Comparison of ENCODE assay signal across 1 cellular context in the genomic region with DNA sequence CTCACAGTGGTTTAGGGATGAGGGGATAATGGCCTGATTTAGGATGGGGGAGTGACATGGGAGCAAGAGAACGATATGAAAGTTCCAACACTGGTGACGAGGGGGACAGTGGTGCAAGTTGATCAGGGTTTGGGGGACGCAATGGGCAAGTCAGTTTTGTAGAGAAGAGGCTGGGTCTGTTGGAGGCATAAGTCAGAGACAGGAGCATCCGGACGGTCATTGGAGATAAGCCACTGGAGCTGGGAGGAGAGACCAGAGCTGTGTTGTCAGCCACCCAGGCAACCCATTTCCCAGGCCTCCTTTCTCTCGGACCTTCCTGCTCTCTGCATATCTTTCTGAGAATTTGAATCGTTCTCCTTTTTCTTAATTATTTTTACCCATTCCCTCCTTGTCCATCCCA.
TF ChIP-seq lines count a peak whose summit lies in the region.

No MANE protein-coding gene starts in this region.

TF ChIP-seq in K562, 482 proteins besides CTCF, POLR2A, EP300 and RAD21 (continues in another document):
- TF ChIP-seq ZBTB17 (CRISPR knock-in tag; IDR thresholded peaks at IDR 0.05) = no peak
- TF ChIP-seq, protein P1, sequence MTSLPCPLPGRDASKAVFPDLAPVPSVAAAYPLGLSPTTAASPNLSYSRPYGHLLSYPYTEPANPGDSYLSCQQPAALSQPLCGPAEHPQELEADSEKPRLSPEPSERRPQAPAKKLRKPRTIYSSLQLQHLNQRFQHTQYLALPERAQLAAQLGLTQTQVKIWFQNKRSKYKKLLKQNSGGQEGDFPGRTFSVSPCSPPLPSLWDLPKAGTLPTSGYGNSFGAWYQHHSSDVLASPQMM (CRISPR knock-in tag; IDR thresholded peaks at IDR 0.05) = no peak
- TF ChIP-seq ZNF165 (CRISPR knock-in tag; IDR thresholded peaks at IDR 0.05; ENCODE audit: borderline replicate concordance) = no peak
- TF ChIP-seq, protein P2, sequence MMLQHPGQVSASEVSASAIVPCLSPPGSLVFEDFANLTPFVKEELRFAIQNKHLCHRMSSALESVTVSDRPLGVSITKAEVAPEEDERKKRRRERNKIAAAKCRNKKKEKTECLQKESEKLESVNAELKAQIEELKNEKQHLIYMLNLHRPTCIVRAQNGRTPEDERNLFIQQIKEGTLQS (IDR thresholded peaks at IDR 0.05) = no peak
- TF ChIP-seq, protein P2 (CRISPR knock-in tag; conservative IDR thresholded peaks at IDR 0.05) = no peak
- no peak for TF ChIP-seq ZNF347 (CRISPR knock-in tag; IDR thresholded peaks at IDR 0.05; ENCODE audit: low read depth)
- TF ChIP-seq ZNF77 (CRISPR knock-in tag; IDR thresholded peaks at IDR 0.05) = no peak
- TF ChIP-seq, protein P3, sequence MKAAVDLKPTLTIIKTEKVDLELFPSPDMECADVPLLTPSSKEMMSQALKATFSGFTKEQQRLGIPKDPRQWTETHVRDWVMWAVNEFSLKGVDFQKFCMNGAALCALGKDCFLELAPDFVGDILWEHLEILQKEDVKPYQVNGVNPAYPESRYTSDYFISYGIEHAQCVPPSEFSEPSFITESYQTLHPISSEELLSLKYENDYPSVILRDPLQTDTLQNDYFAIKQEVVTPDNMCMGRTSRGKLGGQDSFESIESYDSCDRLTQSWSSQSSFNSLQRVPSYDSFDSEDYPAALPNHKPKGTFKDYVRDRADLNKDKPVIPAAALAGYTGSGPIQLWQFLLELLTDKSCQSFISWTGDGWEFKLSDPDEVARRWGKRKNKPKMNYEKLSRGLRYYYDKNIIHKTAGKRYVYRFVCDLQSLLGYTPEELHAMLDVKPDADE (conservative IDR thresholded peaks at IDR 0.05; ENCODE audit: control insufficient read depth, low read depth, low read length) = no peak
- no peak for TF ChIP-seq SRSF7 (optimal IDR thresholded peaks at IDR 0.05; ENCODE audit: low read depth, low read length)
- TF ChIP-seq GTF2A2 (tag; IDR thresholded peaks at IDR 0.05) = no peak
- TF ChIP-seq FOXM1 (IDR thresholded peaks at IDR 0.05; ENCODE audit: low read depth) = no peak
- no peak for TF ChIP-seq FOXM1 (CRISPR knock-in tag; IDR thresholded peaks at IDR 0.05; ENCODE audit: low read depth)
- peak; percentile 38; the same call in 1 of the 2 replicates for TF ChIP-seq HDGF (IDR thresholded peaks at IDR 0.05)
- TF ChIP-seq ZNF239 (CRISPR knock-in tag; IDR thresholded peaks at IDR 0.05) = no peak
- TF ChIP-seq, protein P4, sequence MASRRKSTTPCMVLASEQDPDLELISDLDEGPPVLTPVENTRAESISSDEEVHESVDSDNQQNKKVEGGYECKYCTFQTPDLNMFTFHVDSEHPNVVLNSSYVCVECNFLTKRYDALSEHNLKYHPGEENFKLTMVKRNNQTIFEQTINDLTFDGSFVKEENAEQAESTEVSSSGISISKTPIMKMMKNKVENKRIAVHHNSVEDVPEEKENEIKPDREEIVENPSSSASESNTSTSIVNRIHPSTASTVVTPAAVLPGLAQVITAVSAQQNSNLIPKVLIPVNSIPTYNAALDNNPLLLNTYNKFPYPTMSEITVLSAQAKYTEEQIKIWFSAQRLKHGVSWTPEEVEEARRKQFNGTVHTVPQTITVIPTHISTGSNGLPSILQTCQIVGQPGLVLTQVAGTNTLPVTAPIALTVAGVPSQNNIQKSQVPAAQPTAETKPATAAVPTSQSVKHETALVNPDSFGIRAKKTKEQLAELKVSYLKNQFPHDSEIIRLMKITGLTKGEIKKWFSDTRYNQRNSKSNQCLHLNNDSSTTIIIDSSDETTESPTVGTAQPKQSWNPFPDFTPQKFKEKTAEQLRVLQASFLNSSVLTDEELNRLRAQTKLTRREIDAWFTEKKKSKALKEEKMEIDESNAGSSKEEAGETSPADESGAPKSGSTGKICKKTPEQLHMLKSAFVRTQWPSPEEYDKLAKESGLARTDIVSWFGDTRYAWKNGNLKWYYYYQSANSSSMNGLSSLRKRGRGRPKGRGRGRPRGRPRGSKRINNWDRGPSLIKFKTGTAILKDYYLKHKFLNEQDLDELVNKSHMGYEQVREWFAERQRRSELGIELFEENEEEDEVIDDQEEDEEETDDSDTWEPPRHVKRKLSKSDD (conservative IDR thresholded peaks at IDR 0.05; ENCODE audit: low read length) = no peak
- TF ChIP-seq, protein P5, sequence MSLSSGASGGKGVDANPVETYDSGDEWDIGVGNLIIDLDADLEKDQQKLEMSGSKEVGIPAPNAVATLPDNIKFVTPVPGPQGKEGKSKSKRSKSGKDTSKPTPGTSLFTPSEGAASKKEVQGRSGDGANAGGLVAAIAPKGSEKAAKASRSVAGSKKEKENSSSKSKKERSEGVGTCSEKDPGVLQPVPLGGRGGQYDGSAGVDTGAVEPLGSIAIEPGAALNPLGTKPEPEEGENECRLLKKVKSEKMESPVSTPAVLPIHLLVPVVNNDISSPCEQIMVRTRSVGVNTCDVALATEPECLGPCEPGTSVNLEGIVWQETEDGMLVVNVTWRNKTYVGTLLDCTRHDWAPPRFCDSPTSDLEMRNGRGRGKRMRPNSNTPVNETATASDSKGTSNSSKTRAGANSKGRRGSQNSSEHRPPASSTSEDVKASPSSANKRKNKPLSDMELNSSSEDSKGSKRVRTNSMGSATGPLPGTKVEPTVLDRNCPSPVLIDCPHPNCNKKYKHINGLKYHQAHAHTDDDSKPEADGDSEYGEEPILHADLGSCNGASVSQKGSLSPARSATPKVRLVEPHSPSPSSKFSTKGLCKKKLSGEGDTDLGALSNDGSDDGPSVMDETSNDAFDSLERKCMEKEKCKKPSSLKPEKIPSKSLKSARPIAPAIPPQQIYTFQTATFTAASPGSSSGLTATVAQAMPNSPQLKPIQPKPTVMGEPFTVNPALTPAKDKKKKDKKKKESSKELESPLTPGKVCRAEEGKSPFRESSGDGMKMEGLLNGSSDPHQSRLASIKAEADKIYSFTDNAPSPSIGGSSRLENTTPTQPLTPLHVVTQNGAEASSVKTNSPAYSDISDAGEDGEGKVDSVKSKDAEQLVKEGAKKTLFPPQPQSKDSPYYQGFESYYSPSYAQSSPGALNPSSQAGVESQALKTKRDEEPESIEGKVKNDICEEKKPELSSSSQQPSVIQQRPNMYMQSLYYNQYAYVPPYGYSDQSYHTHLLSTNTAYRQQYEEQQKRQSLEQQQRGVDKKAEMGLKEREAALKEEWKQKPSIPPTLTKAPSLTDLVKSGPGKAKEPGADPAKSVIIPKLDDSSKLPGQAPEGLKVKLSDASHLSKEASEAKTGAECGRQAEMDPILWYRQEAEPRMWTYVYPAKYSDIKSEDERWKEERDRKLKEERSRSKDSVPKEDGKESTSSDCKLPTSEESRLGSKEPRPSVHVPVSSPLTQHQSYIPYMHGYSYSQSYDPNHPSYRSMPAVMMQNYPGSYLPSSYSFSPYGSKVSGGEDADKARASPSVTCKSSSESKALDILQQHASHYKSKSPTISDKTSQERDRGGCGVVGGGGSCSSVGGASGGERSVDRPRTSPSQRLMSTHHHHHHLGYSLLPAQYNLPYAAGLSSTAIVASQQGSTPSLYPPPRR (CRISPR knock-in tag; IDR thresholded peaks at IDR 0.05; ENCODE audit: borderline replicate concordance) = no peak
- TF ChIP-seq, protein P6, sequence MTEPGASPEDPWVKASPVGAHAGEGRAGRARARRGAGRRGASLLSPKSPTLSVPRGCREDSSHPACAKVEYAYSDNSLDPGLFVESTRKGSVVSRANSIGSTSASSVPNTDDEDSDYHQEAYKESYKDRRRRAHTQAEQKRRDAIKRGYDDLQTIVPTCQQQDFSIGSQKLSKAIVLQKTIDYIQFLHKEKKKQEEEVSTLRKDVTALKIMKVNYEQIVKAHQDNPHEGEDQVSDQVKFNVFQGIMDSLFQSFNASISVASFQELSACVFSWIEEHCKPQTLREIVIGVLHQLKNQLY (CRISPR knock-in tag; conservative IDR thresholded peaks at IDR 0.05) = no peak
- no peak for TF ChIP-seq ESRRA (IDR thresholded peaks at IDR 0.05; ENCODE audit: borderline replicate concordance, low read depth)
- no peak for TF ChIP-seq NFATC3 (IDR thresholded peaks at IDR 0.05)
- TF ChIP-seq DIDO1 (tag; IDR thresholded peaks at IDR 0.05; ENCODE audit: low read depth) = no peak
- TF ChIP-seq, protein P7, sequence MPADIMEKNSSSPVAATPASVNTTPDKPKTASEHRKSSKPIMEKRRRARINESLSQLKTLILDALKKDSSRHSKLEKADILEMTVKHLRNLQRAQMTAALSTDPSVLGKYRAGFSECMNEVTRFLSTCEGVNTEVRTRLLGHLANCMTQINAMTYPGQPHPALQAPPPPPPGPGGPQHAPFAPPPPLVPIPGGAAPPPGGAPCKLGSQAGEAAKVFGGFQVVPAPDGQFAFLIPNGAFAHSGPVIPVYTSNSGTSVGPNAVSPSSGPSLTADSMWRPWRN (IDR thresholded peaks at IDR 0.05; ENCODE audit: low read depth) = no peak
- TF ChIP-seq DPF2 (IDR thresholded peaks at IDR 0.05) = peak; percentile 55; the same call in 1 of the 2 replicates
- TF ChIP-seq GTF2E2 (tag; IDR thresholded peaks at IDR 0.05) = no peak
- TF ChIP-seq, protein P8, sequence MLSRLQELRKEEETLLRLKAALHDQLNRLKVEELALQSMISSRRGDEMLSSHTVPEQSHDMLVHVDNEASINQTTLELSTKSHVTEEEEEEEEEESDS (CRISPR knock-in tag; IDR thresholded peaks at IDR 0.05) = no peak
- TF ChIP-seq ZNF134 (CRISPR knock-in tag; conservative IDR thresholded peaks at IDR 0.05) = no peak
- TF ChIP-seq, protein P9, sequence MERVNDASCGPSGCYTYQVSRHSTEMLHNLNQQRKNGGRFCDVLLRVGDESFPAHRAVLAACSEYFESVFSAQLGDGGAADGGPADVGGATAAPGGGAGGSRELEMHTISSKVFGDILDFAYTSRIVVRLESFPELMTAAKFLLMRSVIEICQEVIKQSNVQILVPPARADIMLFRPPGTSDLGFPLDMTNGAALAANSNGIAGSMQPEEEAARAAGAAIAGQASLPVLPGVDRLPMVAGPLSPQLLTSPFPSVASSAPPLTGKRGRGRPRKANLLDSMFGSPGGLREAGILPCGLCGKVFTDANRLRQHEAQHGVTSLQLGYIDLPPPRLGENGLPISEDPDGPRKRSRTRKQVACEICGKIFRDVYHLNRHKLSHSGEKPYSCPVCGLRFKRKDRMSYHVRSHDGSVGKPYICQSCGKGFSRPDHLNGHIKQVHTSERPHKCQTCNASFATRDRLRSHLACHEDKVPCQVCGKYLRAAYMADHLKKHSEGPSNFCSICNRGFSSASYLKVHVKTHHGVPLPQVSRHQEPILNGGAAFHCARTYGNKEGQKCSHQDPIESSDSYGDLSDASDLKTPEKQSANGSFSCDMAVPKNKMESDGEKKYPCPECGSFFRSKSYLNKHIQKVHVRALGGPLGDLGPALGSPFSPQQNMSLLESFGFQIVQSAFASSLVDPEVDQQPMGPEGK (CRISPR knock-in tag; IDR thresholded peaks at IDR 0.05; ENCODE audit: borderline replicate concordance) = no peak
- TF ChIP-seq BHLHE40 (IDR thresholded peaks at IDR 0.05; ENCODE audit: low read length) = no peak
- TF ChIP-seq BRF1 (IDR thresholded peaks at IDR 0.05; ENCODE audit: borderline replicate concordance, extremely low read depth, insufficient read length) = no peak
- TF ChIP-seq RCOR1 (IDR thresholded peaks at IDR 0.05; ENCODE audit: borderline replicate concordance in 1 of 2, low read depth in 2 of 2, low read length in 2 of 2) = peak in 1 of 2 experiments; percentile 30; a peak in 1 of 4 replicates
- TF ChIP-seq TAL1 (IDR thresholded peaks at IDR 0.05) = peak; percentile 14; the same call in 1 of the 2 replicates
- no peak for TF ChIP-seq ERF (CRISPR knock-in tag; IDR thresholded peaks at IDR 0.05)
- TF ChIP-seq JUND (IDR thresholded peaks at IDR 0.05; ENCODE audit: borderline replicate concordance, low read depth, low read length) = 0 out of 2 replicates have a peak, but pooled peaks have one; percentile 21
- no peak for TF ChIP-seq JUND (tag; IDR thresholded peaks at IDR 0.05; ENCODE audit: borderline replicate concordance, low read depth, low read length)
- no peak for TF ChIP-seq MCM2 (IDR thresholded peaks at IDR 0.05; ENCODE audit: low read depth)
- peak; percentile 32; the same call in 1 of the 2 replicates for TF ChIP-seq SMARCA4 (IDR thresholded peaks at IDR 0.05)
- TF ChIP-seq ETV1 (tag; conservative IDR thresholded peaks at IDR 0.05; ENCODE audit: low read depth) = peak; percentile 41; the same call in 1 of the 2 replicates
- TF ChIP-seq, protein P10, sequence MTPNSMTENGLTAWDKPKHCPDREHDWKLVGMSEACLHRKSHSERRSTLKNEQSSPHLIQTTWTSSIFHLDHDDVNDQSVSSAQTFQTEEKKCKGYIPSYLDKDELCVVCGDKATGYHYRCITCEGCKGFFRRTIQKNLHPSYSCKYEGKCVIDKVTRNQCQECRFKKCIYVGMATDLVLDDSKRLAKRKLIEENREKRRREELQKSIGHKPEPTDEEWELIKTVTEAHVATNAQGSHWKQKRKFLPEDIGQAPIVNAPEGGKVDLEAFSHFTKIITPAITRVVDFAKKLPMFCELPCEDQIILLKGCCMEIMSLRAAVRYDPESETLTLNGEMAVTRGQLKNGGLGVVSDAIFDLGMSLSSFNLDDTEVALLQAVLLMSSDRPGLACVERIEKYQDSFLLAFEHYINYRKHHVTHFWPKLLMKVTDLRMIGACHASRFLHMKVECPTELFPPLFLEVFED (CRISPR knock-in tag; conservative IDR thresholded peaks at IDR 0.05) = no peak
- TF ChIP-seq HDAC2 (IDR thresholded peaks at IDR 0.05) = peak; percentile 21; the same call in 1 of the 2 replicates
- TF ChIP-seq ZNF445 (CRISPR knock-in tag; IDR thresholded peaks at IDR 0.05; ENCODE audit: low read depth) = no peak
- TF ChIP-seq ILK (tag; IDR thresholded peaks at IDR 0.05; ENCODE audit: borderline replicate concordance, low read depth) = no peak
- TF ChIP-seq ATF1 (CRISPR knock-in tag; IDR thresholded peaks at IDR 0.05) = no peak
- TF ChIP-seq ATF1 (tag; IDR thresholded peaks at IDR 0.05) = no peak
- TF ChIP-seq RB1 (IDR thresholded peaks at IDR 0.05; ENCODE audit: low read depth) = no peak
- TF ChIP-seq TCF3 (CRISPR knock-in tag; IDR thresholded peaks at IDR 0.05) = 0 out of 2 replicates have a peak, but pooled peaks have one; percentile 36
- no peak for TF ChIP-seq ADNP (tag; IDR thresholded peaks at IDR 0.05)
- no peak for TF ChIP-seq ZNF699 (CRISPR knock-in tag; IDR thresholded peaks at IDR 0.05; ENCODE audit: insufficient replicate concordance)
- TF ChIP-seq POU5F1 (IDR thresholded peaks at IDR 0.05; ENCODE audit: borderline replicate concordance, low read depth, low read length, partially characterized antibody) = no peak
- no peak for TF ChIP-seq NFE2L1 (tag; IDR thresholded peaks at IDR 0.05; ENCODE audit: borderline replicate concordance, low read depth)
- no peak for TF ChIP-seq FOS (IDR thresholded peaks at IDR 0.05; ENCODE audit: extremely low read depth, insufficient read length)
- no peak for TF ChIP-seq SMAD4 (CRISPR knock-in tag; conservative IDR thresholded peaks at IDR 0.05)
- TF ChIP-seq, protein P11, sequence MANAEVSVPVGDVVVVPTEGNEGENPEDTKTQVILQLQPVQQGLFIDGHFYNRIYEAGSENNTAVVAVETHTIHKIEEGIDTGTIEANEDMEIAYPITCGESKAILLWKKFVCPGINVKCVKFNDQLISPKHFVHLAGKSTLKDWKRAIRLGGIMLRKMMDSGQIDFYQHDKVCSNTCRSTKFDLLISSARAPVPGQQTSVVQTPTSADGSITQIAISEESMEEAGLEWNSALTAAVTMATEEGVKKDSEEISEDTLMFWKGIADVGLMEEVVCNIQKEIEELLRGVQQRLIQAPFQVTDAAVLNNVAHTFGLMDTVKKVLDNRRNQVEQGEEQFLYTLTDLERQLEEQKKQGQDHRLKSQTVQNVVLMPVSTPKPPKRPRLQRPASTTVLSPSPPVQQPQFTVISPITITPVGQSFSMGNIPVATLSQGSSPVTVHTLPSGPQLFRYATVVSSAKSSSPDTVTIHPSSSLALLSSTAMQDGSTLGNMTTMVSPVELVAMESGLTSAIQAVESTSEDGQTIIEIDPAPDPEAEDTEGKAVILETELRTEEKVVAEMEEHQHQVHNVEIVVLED (CRISPR knock-in tag; IDR thresholded peaks at IDR 0.05) = no peak
